Comparison of ENCODE assay signal across 15 cellular contexts in genomic region chr15:79643393-79643792, GRCh38.
"Had no signal": no experiment of that assay in that cellular context is flagged by ENCODE, and none has a peak within 500 bp of the region (broad histone marks: within the 10 kb centered on the region; RNA-seq: fewer than 3 reads in every experiment).

No MANE protein-coding gene starts in this region.

- H3K4me1 ChIP-seq: colonic mucosa, sigmoid colon, transverse colon had no signal

- H3K4me3 ChIP-seq: colonic mucosa, hepatocyte, sigmoid colon, skin epidermis, stomach, thoracic aorta, transverse colon had no signal

- ATAC-seq: left colon; naive thymus-derived CD4-positive, alpha-beta T cell had no signal

- H3K4me2 ChIP-seq: hepatocyte had no signal

- H3K27ac Mint-ChIP-seq: endodermal cell; naive thymus-derived CD4-positive, alpha-beta T cell had no signal

- H3K79me2 ChIP-seq: hepatocyte had no signal

- H3K4me3 Mint-ChIP-seq: endodermal cell; naive thymus-derived CD4-positive, alpha-beta T cell had no signal

- DNase-seq: colonic mucosa; endodermal cell; head of caudate nucleus; left colon; naive thymus-derived CD4-positive, alpha-beta T cell; sigmoid colon; stimulated activated CD4-positive, alpha-beta T cell treated with anti-CD3 and anti-CD28 coated beads, Interleukin-12 subunit alpha, Interleukin-12 subunit beta, amount 100 ng/mL, for 4 hours; stimulated activated naive CD4-positive, alpha-beta T cell; stomach; substantia nigra; transverse colon had no signal

- H3K36me3 ChIP-seq: colonic mucosa, neutrophil, sigmoid colon, stomach, thoracic aorta, transverse colon had no signal

- H3K4me1 Mint-ChIP-seq: naive thymus-derived CD4-positive, alpha-beta T cell had no signal

- H3K9me3 ChIP-seq: colonic mucosa, neutrophil had no signal

- H3K27me3 ChIP-seq: colonic mucosa, hepatocyte, sigmoid colon, stomach, transverse colon had no signal

- H3K36me3 Mint-ChIP-seq: naive thymus-derived CD4-positive, alpha-beta T cell had no signal

- H2AFZ ChIP-seq: hepatocyte had no signal

- H3K27ac ChIP-seq: colonic mucosa, hepatocyte, neutrophil, sigmoid colon, stomach, thoracic aorta, transverse colon had no signal
